Comparison of ENCODE assay signal across 9 cellular contexts in the genomic region with DNA sequence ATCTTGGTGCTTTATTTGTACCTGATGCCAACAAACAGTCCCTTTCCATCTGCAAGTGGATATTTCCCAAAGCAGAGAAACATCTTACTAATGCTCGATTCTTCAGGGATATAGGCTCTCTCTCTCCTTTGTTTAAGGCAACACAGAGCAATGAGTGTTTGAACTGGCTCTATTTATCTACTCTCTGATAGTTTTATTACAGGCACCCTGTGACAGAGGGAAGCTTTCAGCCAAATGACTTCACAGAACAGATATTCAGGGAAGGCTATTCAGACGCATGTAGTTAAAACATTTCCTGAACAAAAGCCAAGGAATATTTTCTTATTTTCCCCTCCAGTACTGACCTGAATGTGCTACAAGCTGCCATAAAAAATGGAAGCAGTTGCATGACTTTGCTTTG.
DNase-seq lines count a peak whose midpoint lies in the region; ATAC-seq lines count a peak whose summit lies in the region.
"Had no signal": no experiment of that assay in that cellular context is flagged by ENCODE, and none has a peak within 500 bp of the region (broad histone marks: within the 10 kb centered on the region; RNA-seq: fewer than 3 reads in every experiment).

No MANE protein-coding gene starts in this region.

- peak; percentile 49 for DNase-seq in DMS53 (lab: John Stamatoyannopoulos, UW)
- no peak for DNase-seq in DMS53 treated with DMSO at 0.1 percent for 48 hours (lab: John Stamatoyannopoulos, UW; ENCODE audit: unreplicated experiment)
- peak; percentile 26 for DNase-seq in SK-MEL-5 (ENCODE audit: low read depth, low spot score)
- no peak for DNase-seq in left cardiac atrium
- DNase-seq in stromal cell of bone marrow (ENCODE audit: low read depth), result peak; percentile 80
- no peak for DNase-seq in RPMI8226
- no peak for DNase-seq in stimulated activated CD8-positive, alpha-beta memory T cell treated with anti-CD3 and anti-CD28 coated beads, Interleukin-4, amount 100 ng/mL, for 48 hours

- ATAC-seq in left cardiac atrium (peak; percentile 74 to 91), HG02588 (IDR thresholded peaks at IDR 0.05; ENCODE audit: unreplicated experiment) (no peak)
- ATAC-seq: HCT116 had no signal

- in situ Hi-C loops in SK-MEL-5 (cut with HindIII; ENCODE audit: low pct_unique_long_range_greater_than_20kb, low sequenced_read_pairs), result no loop called here

- intact Hi-C loops in left cardiac atrium (cut with DNase I), result no loop called here

Comparison
In these comparisons a context has a peak if more than half of its experiments do, and no peak if none do; other contexts are left out.
1. DNase-seq: peak in DMS53 (single experiment), SK-MEL-5 (single experiment) and stromal cell of bone marrow (single experiment); none in DMS53 treated with DMSO at 0.1 percent for 48 hours (single experiment), left cardiac atrium (single experiment), RPMI8226 (single experiment) and stimulated activated CD8-positive, alpha-beta memory T cell treated with anti-CD3 and anti-CD28 coated beads, Interleukin-4, amount 100 ng/mL, for 48 hours (single experiment).